12 cellular contexts compared by ENCODE assay signal in the genomic region with DNA sequence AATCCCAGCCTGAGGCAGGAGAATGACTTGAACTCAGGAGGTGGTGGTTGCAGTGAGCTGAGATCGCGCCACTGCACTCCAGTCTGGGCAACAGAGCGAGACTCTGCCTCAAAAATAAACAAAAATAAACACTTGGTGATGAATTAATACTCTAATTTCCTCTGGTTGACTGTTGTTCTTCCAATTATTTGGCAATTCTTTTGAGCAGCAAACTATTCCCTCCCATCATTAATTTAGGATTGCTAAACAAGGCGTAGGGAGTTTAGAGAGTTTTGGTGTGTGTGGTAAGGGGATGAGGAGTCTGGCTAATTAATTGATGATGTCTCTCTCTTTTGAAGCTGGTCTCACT. TPM values are rescaled to one million over a fixed set of nuclear protein-coding genes. Genes with fewer than 3 reads are reported as not detected.
DNase-seq lines count a peak whose midpoint lies in the region; ATAC-seq, FAIRE-seq and TF ChIP-seq lines count a peak whose summit lies in the region.
"Had no signal": no experiment of that assay in that cellular context is flagged by ENCODE, and none has a peak within 500 bp of the region (broad histone marks: within the 10 kb centered on the region; RNA-seq: fewer than 3 reads in every experiment).

No MANE protein-coding gene starts in this region.

- H2BK120ac ChIP-seq in mesendoderm (ENCODE audit: low read depth, low read length): no peak overlapping the region

- TF ChIP-seq POLR2A in GM12878 (IDR thresholded peaks at IDR 0.05; ENCODE audit: low read depth, low read length): no peak

- H3K4ac ChIP-seq in mesendoderm (ENCODE audit: low read depth, low read length): peak overlapping the region; percentile 77

- H3K4me1 ChIP-seq in heart right ventricle: peaks cover 0 to 45% (median 14%) of the 10 kb centered on the region in 9 donors
- H3K4me1 ChIP-seq in GM12878 (ENCODE audit: control insufficient read depth, insufficient read depth, low read length): peaks cover 21% of the 10 kb centered on the region
- H3K4me1 ChIP-seq in mesendoderm (ENCODE audit: control insufficient read depth, low read depth, low read length): no peaks in the 10 kb centered on the region
- peaks cover 14% of the 10 kb centered on the region for H3K4me1 ChIP-seq in upper lobe of right lung

- no peak for FAIRE-seq in GM12878 (lab: Jason Lieb, UNC)

- no peak overlapping the region for H3K18ac ChIP-seq in mesendoderm (ENCODE audit: low read length)

- H3K27ac ChIP-seq in heart right ventricle: peak overlapping the region in 7 of 10 donors; percentile 12 to 99 (median 95)
- no peak overlapping the region for H3K27ac ChIP-seq in GM12878 (ENCODE audit: control insufficient read depth, insufficient read depth)
- no peak overlapping the region for H3K27ac ChIP-seq in mesendoderm (ENCODE audit: low read depth, low read length)
- peak overlapping the region; percentile 95 for H3K27ac ChIP-seq in upper lobe of right lung
- H3K27ac ChIP-seq: BLaER1 had no signal

- TF ChIP-seq CTCF in heart right ventricle (IDR thresholded peaks at IDR 0.05) (no peak), GM12878 (IDR thresholded peaks at IDR 0.05 in 2 of 3, conservative IDR thresholded peaks at IDR 0.05 in 1 of 3; ENCODE audit: control insufficient read depth in 2 of 3, extremely low read depth in 1 of 3, insufficient read depth in 1 of 3, low read depth in 3 of 3, low read length in 3 of 3) (no peak), upper lobe of right lung (IDR thresholded peaks at IDR 0.05) (no peak)

- CTCF ChIA-PET in GM12878 (lab: Yijun Ruan, JAX): interaction anchor here (1.2 to 18.6 kb wide), 4 partner anchors 10 to 38 kb away, joined by 4 to 958 read pairs (median 25); no protein-coding TSS in a partner anchor

- H3K9ac ChIP-seq in GM12878 (ENCODE audit: control insufficient read depth, insufficient read depth, low read length) (no peak overlapping the region), mesendoderm (ENCODE audit: low read length) (no peak overlapping the region)
- H3K9ac ChIP-seq: BLaER1 had no signal

- H3K79me2 ChIP-seq in GM12878 (ENCODE audit: control insufficient read depth, insufficient read depth, low read length) (no peaks in the 10 kb centered on the region), mesendoderm (ENCODE audit: control insufficient read depth, insufficient read depth, low read length) (peaks cover 26% of the 10 kb centered on the region)

- RAD21 ChIA-PET in GM12878 (lab: Charles Lee; ENCODE audit: unreplicated experiment): interaction anchor here (1.2 to 1.9 kb wide), 2 partner anchors 29 to 33 kb away, joined by 4 to 8 read pairs; no protein-coding TSS in a partner anchor

- peaks cover 0 to 24% (median 0%) of the 10 kb centered on the region in 7 donors for H3K27me3 ChIP-seq in heart right ventricle
- peaks cover 10 to 13% of the 10 kb centered on the region in 2 experiments for H3K27me3 ChIP-seq in GM12878 (replicated peaks in 1 of 2; ENCODE audit: control insufficient read depth in 2 of 2, insufficient read depth in 2 of 2, low read length in 1 of 2)
- H3K27me3 ChIP-seq in mesendoderm (ENCODE audit: insufficient read depth, low read length, poor library complexity): no peaks in the 10 kb centered on the region
- no peaks in the 10 kb centered on the region for H3K27me3 ChIP-seq in upper lobe of right lung

- ATAC-seq in heart right ventricle (no peak), GM12878 (no peak), upper lobe of right lung (no peak), HG03354 (IDR thresholded peaks at IDR 0.05; ENCODE audit: poor library complexity, severe bottlenecking, unreplicated experiment) (no peak)

- H4K8ac ChIP-seq in mesendoderm (ENCODE audit: low read depth, low read length): no peak overlapping the region

- WGBS in heart right ventricle, 2 donors: 94 to 95% methylated on average over 4 of the region's 4 CpGs
- 0% methylated on average over 4 of the region's 4 CpGs for WGBS in GM12878 (ENCODE audit: insufficient coverage, insufficient replicate concordance, low lambda C conversion rate, missing lambda C conversion rate)
- WGBS in mesendoderm (ENCODE audit: extremely low coverage, insufficient coverage, low lambda C conversion rate): no CpG with 5 or more reads among the region's 4 CpGs

- H3K9me3 ChIP-seq in heart right ventricle (no peaks in the 10 kb centered on the region), GM12878 (replicated peaks; ENCODE audit: control insufficient read depth, insufficient read depth, low read length) (no peaks in the 10 kb centered on the region; the same call in 2 of the 3 replicates), upper lobe of right lung (no peaks in the 10 kb centered on the region)
- H3K9me3 ChIP-seq: BLaER1 had no signal

- POLR2A ChIA-PET in GM12878 (lab: Charles Lee): interaction anchor here (1.7 kb wide), 1 partner anchor 9 kb away, joined by 6 read pairs; no protein-coding TSS in a partner anchor

- DNase-seq in heart right ventricle (no peak), cardiac septum (ENCODE audit: low spot score) (no peak), GM12878 (ENCODE audit: low read depth, low spot score) (no peak), mesendoderm (no peak), upper lobe of right lung (no peak), NCI-H187 treated with DMSO at 0.1 percent for 48 hours (lab: John Stamatoyannopoulos, UW) (no peak), COR-L47 (lab: John Stamatoyannopoulos, UW) (no peak)
- DNase-seq: effector CD4-positive, alpha-beta T cell; NCI-H524 treated with DMSO at 0.1 percent for 48 hours had no signal

- no peak overlapping the region for H2AFZ ChIP-seq in GM12878 (ENCODE audit: control insufficient read depth, low read depth, low read length)

- no TSS peak for BruUV-seq in GM12878 (replicated peaks; lab: Mats Ljungman, UMichigan)

- no peak overlapping the region for H2BK5ac ChIP-seq in mesendoderm (ENCODE audit: low read length)

- no peaks in the 10 kb centered on the region for H4K20me1 ChIP-seq in GM12878 (ENCODE audit: control insufficient read depth, insufficient read depth)

- H3K4me3 ChIP-seq in heart right ventricle: no peak overlapping the region
- no peak overlapping the region for H3K4me3 ChIP-seq in GM12878
- no peak overlapping the region for H3K4me3 ChIP-seq in mesendoderm (ENCODE audit: low read length)
- no peak overlapping the region for H3K4me3 ChIP-seq in upper lobe of right lung
- H3K4me3 ChIP-seq: BLaER1 had no signal

- H3K79me1 ChIP-seq in mesendoderm (ENCODE audit: low read length): peaks cover 2% of the 10 kb centered on the region

- no peak overlapping the region for H4K5ac ChIP-seq in mesendoderm (ENCODE audit: low read length)

- H2BK15ac ChIP-seq in mesendoderm (replicated peaks; ENCODE audit: low read depth): no peak overlapping the region

- TF ChIP-seq EP300 in GM12878 (IDR thresholded peaks at IDR 0.05; ENCODE audit: borderline replicate concordance in 1 of 2, control insufficient read depth in 1 of 2, low read depth in 2 of 2, low read length in 2 of 2): no peak

- no peak overlapping the region for H3K23ac ChIP-seq in mesendoderm (ENCODE audit: low read length)

- H3K36me3 ChIP-seq in heart right ventricle (peaks cover 0 to 14% (median 0%) of the 10 kb centered on the region in 9 donors), GM12878 (ENCODE audit: control insufficient read depth in 2 of 2, insufficient read depth in 2 of 2, low read length in 1 of 2) (no peaks in the 10 kb centered on the region), mesendoderm (ENCODE audit: control insufficient read depth, insufficient read depth, low read length) (no peaks in the 10 kb centered on the region), upper lobe of right lung (peaks cover 8% of the 10 kb centered on the region)
- H3K36me3 ChIP-seq: BLaER1 had no signal

- peak overlapping the region; percentile 40 for H3K4me2 ChIP-seq in GM12878 (ENCODE audit: control insufficient read depth, insufficient read depth)
- H3K4me2 ChIP-seq in mesendoderm (ENCODE audit: low read length): no peak overlapping the region
- H3K4me2 ChIP-seq: BLaER1 had no signal

- intact Hi-C loops in heart right ventricle (cut with DNase I) (no loop called here), cardiac septum (cut with DNase I) (no loop called here), GM12878 (cut with micrococcal nuclease; ENCODE audit: unreplicated experiment) (no loop called here), upper lobe of right lung (cut with DNase I) (no loop called here)

- peak overlapping the region; percentile 6 for H3K56ac ChIP-seq in mesendoderm (ENCODE audit: low read length)

- in situ Hi-C loops in GM12878 (cut with MboI): no loop called here

- TF ChIP-seq RAD21 in GM12878 (IDR thresholded peaks at IDR 0.05; ENCODE audit: insufficient read depth, low read depth, low read length): no peak

- SMC1A ChIA-PET in GM12878 (lab: Charles Lee; ENCODE audit: uncharacterized antibody, unreplicated experiment): interaction anchor here (0.6 to 1.0 kb wide), 2 partner anchors 10 to 40 kb away, joined by 3 to 6 read pairs; no protein-coding TSS in a partner anchor

- H2AK5ac ChIP-seq in mesendoderm (ENCODE audit: low read length): no peak overlapping the region

RNA-seq across cellular contexts. Expression of a gene that starts 2.7 kb away (rescaled TPM):
- 100 to 1,000 TPM in 7 of 10 donors, 10 to 100 TPM in 3; 42.8 to 204 (median 109) TPM for total RNA-seq in heart right ventricle
- polyA plus RNA-seq in heart right ventricle: 100 to 1,000 TPM; 230 to 551 TPM
- total RNA-seq in cardiac septum: 163 TPM
- total RNA-seq in GM12878 (2013; cell fraction: nucleolus; rRNA removed): 0.56 and 1.1 TPM in 2 replicates
- total RNA-seq in GM12878 (2014; rRNA removed): 0.38 and 0.56 TPM in 2 replicates
- 0.13 and 0.14 TPM in 2 replicates for total RNA-seq in GM12878 (2014; rRNA removed; fragmentation: Illumina TruSeq; extraction: Trizol)
- total RNA-seq in GM12878 (2021): 0.49 and 1.0 TPM in 2 replicates
- not detected for polyA plus RNA-seq in GM12878 (2011; ENCODE audit: low read depth)
- polyA plus RNA-seq in GM12878 (2011; rRNA removed): 0.31 TPM in 1 of 2 replicates, not detected in the other
- polyA plus RNA-seq in GM12878 (2011; cell fraction: cytosol; rRNA removed): 1.1 and 1.2 TPM in 2 replicates
- 1.2 and 1.7 TPM in 2 replicates for polyA plus RNA-seq in GM12878 (2011; cell fraction: nucleus; rRNA removed)
- polyA plus RNA-seq in GM12878 (2012): 0.15 and 0.21 TPM in 2 replicates
- not detected in 2 replicates for polyA plus RNA-seq in GM12878 (2014; fragmentation: Illumina TruSeq; extraction: Trizol)
- polyA plus RNA-seq in GM12878 (2014; fragmentation: Nextera tagmentation; extraction: Ambion mirVana): under 1 TPM in 1 of 2 experiments, not detected in 1; 0.09 TPM
- polyA plus RNA-seq in GM12878 (2014; rRNA removed): 0.46 and 0.71 TPM in 2 replicates
- polyA plus RNA-seq in GM12878 (2016; fragmentation: Nextera tagmentation; extraction: Ambion mirVana): 1 to 10 TPM in 1 of 2 experiments, under 1 TPM in 1; 0.87 to 1.3 TPM
- 0.62 TPM in 1 of 2 replicates, not detected in the other for polyA minus RNA-seq in GM12878 (2011; rRNA and poly(A)+ RNA removed)
- 8.9 and 10.8 TPM in 2 replicates for polyA minus RNA-seq in GM12878 (2011; cell fraction: cytosol; rRNA and poly(A)+ RNA removed)
- 1.7 and 4.2 TPM in 2 replicates for polyA minus RNA-seq in GM12878 (2011; cell fraction: nucleus; rRNA and poly(A)+ RNA removed)
- 298 TPM for polyA plus RNA-seq in mesendoderm (2013, experiment 1 of 2)
- 282 TPM for polyA plus RNA-seq in mesendoderm (2013, experiment 2 of 2)
- total RNA-seq in upper lobe of right lung: 515 TPM

RNA-seq across cellular contexts. Expression of a gene that starts 35.3 kb away (rescaled TPM):
- 10 to 100 TPM in 3 of 10 donors, 1 to 10 TPM in 7; 3.8 to 20.1 (median 7.5) TPM for total RNA-seq in heart right ventricle
- polyA plus RNA-seq in heart right ventricle: 100 to 1,000 TPM in 1 of 2 donors, 10 to 100 TPM in 1; 30.4 to 103 TPM
- 11.3 TPM for total RNA-seq in cardiac septum
- total RNA-seq in GM12878 (2013; cell fraction: nucleolus; rRNA removed): not detected in 2 replicates
- not detected in 2 replicates for total RNA-seq in GM12878 (2014; rRNA removed)
- total RNA-seq in GM12878 (2014; rRNA removed; fragmentation: Illumina TruSeq; extraction: Trizol): not detected in 2 replicates
- not detected in 2 replicates for total RNA-seq in GM12878 (2021)
- polyA plus RNA-seq in GM12878 (2011; ENCODE audit: low read depth): not detected
- not detected in 2 replicates for polyA plus RNA-seq in GM12878 (2011; rRNA removed)
- polyA plus RNA-seq in GM12878 (2011; cell fraction: cytosol; rRNA removed): 0.12 and 0.19 TPM in 2 replicates
- polyA plus RNA-seq in GM12878 (2011; cell fraction: nucleus; rRNA removed): not detected in 2 replicates
- polyA plus RNA-seq in GM12878 (2012): 0.25 and 0.34 TPM in 2 replicates
- not detected in 2 replicates for polyA plus RNA-seq in GM12878 (2014; fragmentation: Illumina TruSeq; extraction: Trizol)
- polyA plus RNA-seq in GM12878 (2014; fragmentation: Nextera tagmentation; extraction: Ambion mirVana): not detected
- polyA plus RNA-seq in GM12878 (2014; rRNA removed): 0.34 TPM in 1 of 2 replicates, not detected in the other
- not detected for polyA plus RNA-seq in GM12878 (2016; fragmentation: Nextera tagmentation; extraction: Ambion mirVana)
- not detected in 2 replicates for polyA minus RNA-seq in GM12878 (2011; rRNA and poly(A)+ RNA removed)
- not detected in 2 replicates for polyA minus RNA-seq in GM12878 (2011; cell fraction: cytosol; rRNA and poly(A)+ RNA removed)
- polyA minus RNA-seq in GM12878 (2011; cell fraction: nucleus; rRNA and poly(A)+ RNA removed): not detected in 2 replicates
- polyA plus RNA-seq in mesendoderm (2013, experiment 1 of 2): 0.06 TPM
- polyA plus RNA-seq in mesendoderm (2013, experiment 2 of 2): not detected
- 19.1 TPM for total RNA-seq in upper lobe of right lung
- total RNA-seq: myocyte had no signal

Comparison
In these comparisons a context has a peak if more than half of its experiments do, and no peak if none do; other contexts are left out.
1. H3K27ac ChIP-seq: peak in heart right ventricle (7 of 10) and upper lobe of right lung (single experiment); none in GM12878 (single experiment) and mesendoderm (single experiment).
2. RNA of a gene that starts 2.7 kb away (total RNA-seq): 515 TPM in upper lobe of right lung (single experiment), 163 TPM in cardiac septum (single experiment) and 42.8 to 204 TPM in heart right ventricle; 0.13 to 1.1 TPM in GM12878; every median in the first group is over 10 times any median in the second.